In genomic region chr2:177245010-177245422, GRCh38 we compare ENCODE assay signal across 8 cellular contexts. TPM values are rescaled to one million over a fixed set of nuclear protein-coding genes. Genes with fewer than 3 reads are reported as not detected.
A peak's percentile ranks its signal among the peaks of the same experiment; 100 is the strongest.
DNase-seq lines count a peak whose midpoint lies in the region; ATAC-seq and TF ChIP-seq lines count a peak whose summit lies in the region.

No MANE protein-coding gene starts in this region.

- TF ChIP-seq CTCF in heart right ventricle (IDR thresholded peaks at IDR 0.05) (no peak), uterus (IDR thresholded peaks at IDR 0.05) (no peak)

- no peak overlapping the region for H3K4me3 Mint-ChIP-seq in activated T-helper 2 cell treated with anti-CD3 and anti-CD28 coated beads, Interferon-gamma antibody, Interleukin-2, Interleukin-4, amounts not matched to agents 10 μg/mL and 5 μg/mL and 100 μg/mL, durations not matched to agents 14 hours and 24 hours and 36 hours (ENCODE audit: low read depth)

- H3K36me3 Mint-ChIP-seq in activated T-helper 2 cell treated with anti-CD3 and anti-CD28 coated beads, Interferon-gamma antibody, Interleukin-2, Interleukin-4, amounts not matched to agents 10 μg/mL and 5 μg/mL and 100 μg/mL, durations not matched to agents 14 hours and 24 hours and 36 hours (ENCODE audit: low read depth) = peaks cover 32% of the 10 kb centered on the region

- peak overlapping the region in 8 of 10 donors; percentile 18 to 90 (median 76) for H3K27ac ChIP-seq in heart right ventricle
- peak overlapping the region; percentile 69 to 89 for H3K27ac ChIP-seq in uterus

- H3K9me3 ChIP-seq in heart right ventricle (no peaks in the 10 kb centered on the region), uterus (no peaks in the 10 kb centered on the region)

- WGBS in heart right ventricle, 2 donors = 48 to 59% methylated on average over 4 of the region's 4 CpGs

- H3K4me1 ChIP-seq in heart right ventricle (peaks cover 21 to 100% (median 99%) of the 10 kb centered on the region in 9 donors), uterus (peaks cover 19 to 24% of the 10 kb centered on the region in 2 donors)

- peak overlapping the region; percentile 72 for H3K27ac Mint-ChIP-seq in activated T-helper 2 cell treated with anti-CD3 and anti-CD28 coated beads, Interferon-gamma antibody, Interleukin-2, Interleukin-4, amounts not matched to agents 10 μg/mL and 5 μg/mL and 100 μg/mL, durations not matched to agents 14 hours and 24 hours and 36 hours

- ATAC-seq in heart right ventricle (peak in 1 of 8 donors; percentile 27), Right ventricle myocardium superior (ENCODE audit: poor library complexity) (no peak), GM19035 (IDR thresholded peaks at IDR 0.05; ENCODE audit: unreplicated experiment) (no peak)

- H3K27me3 Mint-ChIP-seq in activated T-helper 2 cell treated with anti-CD3 and anti-CD28 coated beads, Interferon-gamma antibody, Interleukin-2, Interleukin-4, amounts not matched to agents 10 μg/mL and 5 μg/mL and 100 μg/mL, durations not matched to agents 14 hours and 24 hours and 36 hours (ENCODE audit: low read depth) = no peaks in the 10 kb centered on the region

- no peaks in the 10 kb centered on the region for H3K27me3 ChIP-seq in heart right ventricle
- H3K27me3 ChIP-seq in uterus = no peaks in the 10 kb centered on the region

- intact Hi-C loops in heart right ventricle (cut with DNase I) = no loop called here
- intact Hi-C loops in Right ventricle myocardium superior (cut with DNase I) = no loop called here
- intact Hi-C loops in activated T-helper 2 cell treated with anti-CD3 and anti-CD28 coated beads, Interferon-gamma antibody, Interleukin-2, Interleukin-4, amounts not matched to agents 10 μg/mL and 5 μg/mL and 100 μg/mL, durations not matched to agents 14 hours and 24 hours and 36 hours (cut with micrococcal nuclease) = loop anchor here (10.0 kb wide), 1 partner anchor 50 kb away; no protein-coding TSS in a partner anchor
- intact Hi-C loops in uterus (cut with DNase I; ENCODE audit: low total_unique reads) = no loop called here

- peaks cover 61% of the 10 kb centered on the region for H3K4me1 Mint-ChIP-seq in activated T-helper 2 cell treated with anti-CD3 and anti-CD28 coated beads, Interferon-gamma antibody, Interleukin-2, Interleukin-4, amounts not matched to agents 10 μg/mL and 5 μg/mL and 100 μg/mL, durations not matched to agents 14 hours and 24 hours and 36 hours (ENCODE audit: low read depth)

- no peak for DNase-seq in heart right ventricle
- no peak for DNase-seq in Right ventricle myocardium superior
- DNase-seq in activated T-helper 2 cell treated with anti-CD3 and anti-CD28 coated beads, Interferon-gamma antibody, Interleukin-2, Interleukin-4, amounts not matched to agents 10 μg/mL and 5 μg/mL and 100 μg/mL, durations not matched to agents 14 hours and 24 hours and 36 hours (ENCODE audit: low spot score) = no peak
- peak; percentile 57 for DNase-seq in kidney glomerular epithelial cell (lab: John Stamatoyannopoulos, UW)
- DNase-seq in uterus = no peak
- DNase-seq in RPMI8226 = no peak
- no peak for DNase-seq in GM19240 (ENCODE audit: insufficient read length, low spot score)

- H3K36me3 ChIP-seq in heart right ventricle (peaks cover 0 to 18% (median 0%) of the 10 kb centered on the region in 9 donors), uterus (no peaks in the 10 kb centered on the region)

- H3K9me3 Mint-ChIP-seq in activated T-helper 2 cell treated with anti-CD3 and anti-CD28 coated beads, Interferon-gamma antibody, Interleukin-2, Interleukin-4, amounts not matched to agents 10 μg/mL and 5 μg/mL and 100 μg/mL, durations not matched to agents 14 hours and 24 hours and 36 hours = no peaks in the 10 kb centered on the region

- TF ChIP-seq POLR2A in uterus (IDR thresholded peaks at IDR 0.05) = no peak

- H3K4me3 ChIP-seq in heart right ventricle (no peak overlapping the region), uterus (no peak overlapping the region)

RNA-seq across cellular contexts. Expression of gene NFE2L2, which starts 19.5 kb away (rescaled TPM):
- 10 to 100 TPM; 39.0 to 67.9 (median 57.6) TPM for total RNA-seq in heart right ventricle
- polyA plus RNA-seq in heart right ventricle = 10 to 100 TPM; 26.4 to 28.8 TPM
- total RNA-seq in Right ventricle myocardium superior = 45.8 TPM
- 55.8 and 56.2 TPM in 2 replicates for total RNA-seq in activated T-helper 2 cell treated with anti-CD3 and anti-CD28 coated beads, Interferon-gamma antibody, Interleukin-2, Interleukin-4, amounts not matched to agents 10 μg/mL and 5 μg/mL and 100 μg/mL, durations not matched to agents 14 hours and 24 hours and 36 hours
- total RNA-seq in uterus = 100 to 1,000 TPM in 1 of 4 donors, 10 to 100 TPM in 3; 53.0 to 148 (median 90.0) TPM

RNA-seq across cellular contexts. Expression of gene HNRNPA3, which starts 32.4 kb away (rescaled TPM):
- total RNA-seq in heart right ventricle (10 to 100 TPM; 63.7 to 93.8 (median 77.6) TPM), Right ventricle myocardium superior (64.5 TPM), uterus (100 to 1,000 TPM in 2 of 4 donors, 10 to 100 TPM in 2; 56.4 to 256 (median 107) TPM)
- polyA plus RNA-seq in heart right ventricle = 10 to 100 TPM; 78.3 to 93.7 TPM
- total RNA-seq in activated T-helper 2 cell treated with anti-CD3 and anti-CD28 coated beads, Interferon-gamma antibody, Interleukin-2, Interleukin-4, amounts not matched to agents 10 μg/mL and 5 μg/mL and 100 μg/mL, durations not matched to agents 14 hours and 24 hours and 36 hours = 322 and 323 TPM in 2 replicates
